ENCODE assay signal across 17 cellular contexts in the genomic region with DNA sequence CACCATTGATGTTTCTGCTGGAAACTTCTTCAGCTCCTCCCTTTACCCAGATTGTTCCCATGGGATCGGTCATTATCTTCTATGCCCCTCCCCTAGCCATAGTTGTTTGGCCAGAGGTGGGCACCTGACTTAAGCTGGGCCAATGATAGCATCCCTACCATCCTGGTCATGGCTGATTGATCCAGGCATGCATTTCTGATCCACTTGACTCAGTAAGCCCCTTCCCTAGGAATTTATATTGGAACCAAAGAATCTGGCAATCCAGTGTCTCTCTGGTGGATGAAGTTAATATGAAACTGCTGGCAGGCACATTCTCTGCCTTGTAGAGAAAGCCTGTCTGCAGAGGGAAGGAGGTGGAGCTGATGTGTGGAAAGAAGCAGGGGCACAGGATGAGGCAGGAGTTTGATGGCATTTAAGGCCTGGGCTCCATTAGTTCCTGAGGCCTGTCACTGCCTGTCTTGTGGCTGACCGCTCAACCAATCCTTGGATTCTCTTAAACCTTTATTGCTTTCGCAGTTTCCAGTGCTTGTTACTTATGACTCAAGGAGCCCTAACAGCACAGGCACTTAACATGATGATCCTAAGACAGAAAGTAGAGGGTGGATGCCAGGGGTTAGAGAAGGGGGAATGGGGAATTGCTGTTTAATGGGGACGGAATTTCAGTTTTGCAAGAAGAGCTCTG.
DNase-seq lines count a peak whose midpoint lies in the region; FAIRE-seq and TF ChIP-seq lines count a peak whose summit lies in the region.
"Had no signal": no experiment of that assay in that cellular context is flagged by ENCODE, and none has a peak within 500 bp of the region (broad histone marks: within the 10 kb centered on the region; RNA-seq: fewer than 3 reads in every experiment).

No MANE protein-coding gene starts in this region.

- H4K20me1 ChIP-seq in keratinocyte (ENCODE audit: control insufficient read depth, extremely low read depth, insufficient read depth, low read length): no peaks in the 10 kb centered on the region

- H3K79me2 ChIP-seq in keratinocyte (ENCODE audit: control insufficient read depth, insufficient read depth, low read length): no peaks in the 10 kb centered on the region

- H3K36me3 Mint-ChIP-seq in brain: no peaks in the 10 kb centered on the region
- H3K36me3 Mint-ChIP-seq: activated CD8-positive, alpha-beta memory T cell treated with anti-CD3 and anti-CD28 coated beads, Interleukin-2, amount 10 ng/mL, durations not matched to agents 7 days and 5 days had no signal

- H3K36me3 ChIP-seq in HUES64 (ENCODE audit: insufficient read depth, low read length): no peaks in the 10 kb centered on the region
- H3K36me3 ChIP-seq in keratinocyte (ENCODE audit: control insufficient read depth in 2 of 2, extremely low read depth in 1 of 2, insufficient read depth in 2 of 2, low read length in 2 of 2): no peaks in the 10 kb centered on the region
- H3K36me3 ChIP-seq in SJCRH30: no peaks in the 10 kb centered on the region
- H3K36me3 ChIP-seq: cardiac muscle cell had no signal

- peaks cover 0 to 13% (median 2%) of the 10 kb centered on the region in 5 experiments for H3K9me3 Mint-ChIP-seq in brain
- H3K9me3 Mint-ChIP-seq: stimulated activated naive CD8-positive, alpha-beta T cell treated with anti-CD3 and anti-CD28 coated beads, Interleukin-15, Interleukin-2, amounts not matched to agents 100 ng/mL and 50 ng/mL, for 24 hours had no signal

- no peaks in the 10 kb centered on the region for H3K9me1 ChIP-seq in keratinocyte (ENCODE audit: control insufficient read depth, extremely low read depth, insufficient read depth, low read length)

- peaks cover 11% of the 10 kb centered on the region; the same call in 1 of the 2 replicates for H3K4me1 ChIP-seq in HUES64 (ENCODE audit: insufficient read depth, low read length)
- peaks cover 13% of the 10 kb centered on the region for H3K4me1 ChIP-seq in keratinocyte (ENCODE audit: control insufficient read depth, extremely low read depth, insufficient read depth, low read length)
- no peaks in the 10 kb centered on the region for H3K4me1 ChIP-seq in SJCRH30
- H3K4me1 ChIP-seq: A549, Caco-2 had no signal

- peak overlapping the region; percentile 34 for H3K4me2 ChIP-seq in keratinocyte (ENCODE audit: control insufficient read depth, extremely low read depth, insufficient read depth, low read depth, low read length)
- H3K4me2 ChIP-seq: A549 had no signal

- dilution Hi-C loops in keratinocyte (cut with MboI; ENCODE audit: extremely low pct_ligation_motif_present, low sequenced_read_pairs): no loop called here

- no peaks in the 10 kb centered on the region for H3K9me3 ChIP-seq in HUES64 (ENCODE audit: insufficient read depth, low read depth, low read length)
- H3K9me3 ChIP-seq in keratinocyte (ENCODE audit: control insufficient read depth, low read depth, low read length): no peaks in the 10 kb centered on the region
- H3K9me3 ChIP-seq in SJCRH30 (replicated peaks): no peaks in the 10 kb centered on the region
- H3K9me3 ChIP-seq: A549, Caco-2 had no signal

- H3K9ac ChIP-seq in HUES64 (ENCODE audit: low read depth, low read length): no peak overlapping the region
- no peak overlapping the region for H3K9ac ChIP-seq in keratinocyte (ENCODE audit: control insufficient read depth, extremely low read depth, insufficient read depth, low read length)

- H3K27ac Mint-ChIP-seq in brain: peak overlapping the region; percentile 16 to 94 (median 72)
- H3K27ac Mint-ChIP-seq: activated B cell treated with CpG ODN at 0.5 μM for 24 hours; activated CD8-positive, alpha-beta memory T cell treated with anti-CD3 and anti-CD28 coated beads, Interleukin-2, amount 10 ng/mL, durations not matched to agents 7 days and 5 days; stimulated activated naive CD8-positive, alpha-beta T cell treated with anti-CD3 and anti-CD28 coated beads, Interleukin-15, Interleukin-2, amounts not matched to agents 100 ng/mL and 50 ng/mL, for 24 hours had no signal

- H3K27me3 ChIP-seq in HUES64 (ENCODE audit: insufficient read depth, low read length): no peaks in the 10 kb centered on the region
- no peaks in the 10 kb centered on the region for H3K27me3 ChIP-seq in keratinocyte (ENCODE audit: control insufficient read depth, extremely low read depth, insufficient read depth, low read length)
- no peaks in the 10 kb centered on the region for H3K27me3 ChIP-seq in SJCRH30
- H3K27me3 ChIP-seq: cardiac muscle cell had no signal

- peak overlapping the region; percentile 41 for H2AFZ ChIP-seq in keratinocyte (ENCODE audit: control insufficient read depth, low read length)

- peak; percentile 49 for DNase-seq in A172 (ENCODE audit: low spot score)
- DNase-seq in keratinocyte (ENCODE audit: low read depth, low spot score): peak; percentile 92
- no peak for DNase-seq in SJCRH30
- no peak for DNase-seq in NCI-H1105 treated with DMSO at 0.1 percent for 48 hours (lab: John Stamatoyannopoulos, UW)
- no peak for DNase-seq in anterior cingulate cortex (lab: John Stamatoyannopoulos, UW)
- DNase-seq in occipital lobe (lab: John Stamatoyannopoulos, UW): no peak
- DNase-seq: activated B cell treated with CpG ODN at 0.5 μM for 24 hours; activated CD8-positive, alpha-beta memory T cell treated with anti-CD3 and anti-CD28 coated beads, Interleukin-2, amount 10 ng/mL, durations not matched to agents 7 days and 5 days; activated naive CD4-positive, alpha-beta T cell; NCI-H187 treated with DMSO at 0.1 percent for 48 hours had no signal

- H3K4me3 Mint-ChIP-seq in brain: no peak overlapping the region
- H3K4me3 Mint-ChIP-seq: activated B cell treated with CpG ODN at 0.5 μM for 24 hours; activated CD8-positive, alpha-beta memory T cell treated with anti-CD3 and anti-CD28 coated beads, Interleukin-2, amount 10 ng/mL, durations not matched to agents 7 days and 5 days; stimulated activated naive CD8-positive, alpha-beta T cell treated with anti-CD3 and anti-CD28 coated beads, Interleukin-15, Interleukin-2, amounts not matched to agents 100 ng/mL and 50 ng/mL, for 24 hours had no signal

- peak overlapping the region; percentile 1; the same call in 1 of the 2 replicates for H3K27ac ChIP-seq in HUES64 (ENCODE audit: low read depth, low read length)
- H3K27ac ChIP-seq in keratinocyte (ENCODE audit: control insufficient read depth, insufficient read depth, low read length): no peak overlapping the region
- no peak overlapping the region for H3K27ac ChIP-seq in SJCRH30
- H3K27ac ChIP-seq: A549, cardiac muscle cell had no signal

- FAIRE-seq in keratinocyte (lab: Jason Lieb, UNC): peak; percentile 93
- FAIRE-seq: A549, H54 had no signal

- 94% methylated on average over 4 of the region's 4 CpGs for WGBS in HUES64

- TF ChIP-seq CTCF in brain (conservative IDR thresholded peaks at IDR 0.05): no peak
- TF ChIP-seq CTCF in keratinocyte (optimal IDR thresholded peaks at IDR 0.05 in 1 of 3, IDR thresholded peaks at IDR 0.05 in 1 of 3, conservative IDR thresholded peaks at IDR 0.05 in 1 of 3; ENCODE audit: extremely low read depth in 1 of 3, insufficient read depth in 2 of 3, low read length in 3 of 3): no peak

- peaks cover 59% of the 10 kb centered on the region for H3K4me1 Mint-ChIP-seq in brain
- H3K4me1 Mint-ChIP-seq: activated B cell treated with CpG ODN at 0.5 μM for 24 hours; activated CD8-positive, alpha-beta memory T cell treated with anti-CD3 and anti-CD28 coated beads, Interleukin-2, amount 10 ng/mL, durations not matched to agents 7 days and 5 days had no signal

- H3K4me3 ChIP-seq in HUES64 (ENCODE audit: low read length) (no peak overlapping the region), keratinocyte (ENCODE audit: control insufficient read depth in 2 of 3, extremely low read depth in 1 of 3, insufficient read depth in 2 of 3, low read depth in 1 of 3, low read length in 3 of 3) (peak overlapping the region in 1 of 3 experiments; percentile 3), SJCRH30 (no peak overlapping the region)
- H3K4me3 ChIP-seq: A549, cardiac muscle cell had no signal

- H3K27me3 Mint-ChIP-seq in brain: no peaks in the 10 kb centered on the region
- H3K27me3 Mint-ChIP-seq: activated CD8-positive, alpha-beta memory T cell treated with anti-CD3 and anti-CD28 coated beads, Interleukin-2, amount 10 ng/mL, durations not matched to agents 7 days and 5 days had no signal

Comparison
In these comparisons a context has a peak if more than half of its experiments do, and no peak if none do; other contexts are left out.
1. DNase-seq: peak in A172 (single experiment) and keratinocyte (single experiment); none in SJCRH30 (0 of 2), NCI-H1105 treated with DMSO at 0.1 percent for 48 hours (single experiment), anterior cingulate cortex (0 of 58) and occipital lobe (single experiment).